31 cellular contexts compared by ENCODE assay signal in genomic region chr7:36668750-36669149, GRCh38. TPM values are rescaled to one million over a fixed set of nuclear protein-coding genes. Genes with fewer than 3 reads are reported as not detected.
DNase-seq lines count a peak whose midpoint lies in the region; ATAC-seq, FAIRE-seq and TF ChIP-seq lines count a peak whose summit lies in the region.
"Had no signal": no experiment of that assay in that cellular context is flagged by ENCODE, and none has a peak within 500 bp of the region (broad histone marks: within the 10 kb centered on the region; RNA-seq: fewer than 3 reads in every experiment).

No MANE protein-coding gene starts in this region.

- H4K20me1 ChIP-seq in astrocyte (ENCODE audit: insufficient read depth, low read length): no peaks in the 10 kb centered on the region

- DNase-seq in activated naive CD8-positive, alpha-beta T cell treated with anti-CD3 and anti-CD28 coated beads, Interleukin-2, amount 50 U/mL, for 24 hours: no peak
- DNase-seq in astrocyte (ENCODE audit: low read depth) (no peak), mucosa of descending colon (no peak), adrenal gland (no peak), Peyer's patch (no peak), H54 (ENCODE audit: insufficient read length, low spot score) (no peak)
- DNase-seq: activated CD4-positive, alpha-beta T cell treated with anti-CD3 and anti-CD28 coated beads, Interleukin-2, amount 50 U/mL, for 1 hour; aorta; CD4-positive, alpha-beta memory T cell; effector memory CD4-positive, alpha-beta T cell; erythroblast; GOT3; Kasumi-1; kidney; midbrain; NCI-H1417 treated with DMSO at 0.1 percent for 48 hours; NCI-H2081; NCI-H524 treated with DMSO at 0.1 percent for 48 hours; ovary; SIG-M5; stimulated activated naive CD4-positive, alpha-beta T cell treated with Interleukin-2 at 50 U/mL for 16 hours; uterus had no signal

- no peak for FAIRE-seq in astrocyte (lab: Jason Lieb, UNC)
- no peak for FAIRE-seq in H54 (lab: Jason Lieb, UNC)
- FAIRE-seq: colon, GM18507, GM19239, kidney had no signal

- H3K9ac ChIP-seq in astrocyte (ENCODE audit: low read length): no peak overlapping the region

- no peaks in the 10 kb centered on the region for H3K27me3 ChIP-seq in astrocyte (ENCODE audit: insufficient read depth, low read length)
- H3K27me3 ChIP-seq in adrenal gland: no peaks in the 10 kb centered on the region
- no peaks in the 10 kb centered on the region for H3K27me3 ChIP-seq in Peyer's patch
- H3K27me3 ChIP-seq: ovary, uterus had no signal

- no peak for ATAC-seq in activated naive CD8-positive, alpha-beta T cell treated with anti-CD3 and anti-CD28 coated beads, Interleukin-2, amount 50 U/mL, for 24 hours
- peak; percentile 84 for ATAC-seq in mucosa of descending colon
- ATAC-seq: WTC11 had no signal

- no peaks in the 10 kb centered on the region for H3K27me3 Mint-ChIP-seq in activated naive CD8-positive, alpha-beta T cell
- no peaks in the 10 kb centered on the region for H3K27me3 Mint-ChIP-seq in activated naive CD8-positive, alpha-beta T cell treated with anti-CD3 and anti-CD28 coated beads, Interleukin-2, amount 50 U/mL, for 24 hours
- H3K27me3 Mint-ChIP-seq in astrocyte (ENCODE audit: low read depth, unreplicated experiment): no peaks in the 10 kb centered on the region
- H3K27me3 Mint-ChIP-seq: activated naive CD4-positive, alpha-beta T cell treated with anti-CD3 and anti-CD28 coated beads, Interleukin-2, amount 50 U/mL, for 24 hours had no signal

- H3K27ac ChIP-seq in astrocyte (ENCODE audit: low read depth, low read length) (peak overlapping the region; percentile 18), adrenal gland (no peak overlapping the region), Peyer's patch (peak overlapping the region in 1 of 4 donors; percentile 3)
- H3K27ac ChIP-seq: ovary, thoracic aorta, uterus had no signal

- H3K4me1 ChIP-seq in astrocyte (ENCODE audit: insufficient read depth, low read length) (peaks cover 8% of the 10 kb centered on the region), mucosa of descending colon (ENCODE audit: low read depth) (peaks cover 8% of the 10 kb centered on the region), adrenal gland (replicated peaks in 1 of 2) (no peaks in the 10 kb centered on the region), Peyer's patch (peaks cover 0 to 2% (median 0%) of the 10 kb centered on the region in 4 donors)
- H3K4me1 ChIP-seq: uterus had no signal

- 44 to 79% (median 60%) methylated on average over 3 of the region's 3 CpGs for WGBS in adrenal gland, 4 donors

- H3K79me2 ChIP-seq in astrocyte (ENCODE audit: insufficient read depth, low read length): no peaks in the 10 kb centered on the region

- H3K4me2 ChIP-seq in astrocyte (ENCODE audit: low read length): no peak overlapping the region

- no peak overlapping the region for H3K4me3 Mint-ChIP-seq in activated naive CD8-positive, alpha-beta T cell
- H3K4me3 Mint-ChIP-seq in activated naive CD8-positive, alpha-beta T cell treated with anti-CD3 and anti-CD28 coated beads, Interleukin-2, amount 50 U/mL, for 24 hours: no peak overlapping the region
- H3K4me3 Mint-ChIP-seq in astrocyte (ENCODE audit: unreplicated experiment): no peak overlapping the region
- H3K4me3 Mint-ChIP-seq: activated naive CD4-positive, alpha-beta T cell treated with anti-CD3 and anti-CD28 coated beads, Interleukin-2, amount 50 U/mL, for 24 hours; B cell; CD4-positive, alpha-beta memory T cell; nephron; WTC11 had no signal

- peaks cover 5% of the 10 kb centered on the region for H3K36me3 Mint-ChIP-seq in activated naive CD8-positive, alpha-beta T cell
- peaks cover 8% of the 10 kb centered on the region for H3K36me3 Mint-ChIP-seq in activated naive CD8-positive, alpha-beta T cell treated with anti-CD3 and anti-CD28 coated beads, Interleukin-2, amount 50 U/mL, for 24 hours (ENCODE audit: low read depth)
- H3K36me3 Mint-ChIP-seq in astrocyte (ENCODE audit: low read depth, unreplicated experiment): no peaks in the 10 kb centered on the region
- H3K36me3 Mint-ChIP-seq: WTC11 had no signal

- H3K9me3 ChIP-seq in astrocyte (ENCODE audit: insufficient read depth, low read depth, low read length) (no peaks in the 10 kb centered on the region), mucosa of descending colon (no peaks in the 10 kb centered on the region), adrenal gland (replicated peaks in 1 of 3) (no peaks in the 10 kb centered on the region), Peyer's patch (no peaks in the 10 kb centered on the region)
- H3K9me3 ChIP-seq: thoracic aorta, uterus had no signal

- H3K36me3 ChIP-seq in astrocyte (ENCODE audit: insufficient read depth, low read length) (no peaks in the 10 kb centered on the region), mucosa of descending colon (ENCODE audit: low read depth) (no peaks in the 10 kb centered on the region), adrenal gland (replicated peaks in 1 of 2) (no peaks in the 10 kb centered on the region), Peyer's patch (no peaks in the 10 kb centered on the region)
- H3K36me3 ChIP-seq: ovary, thoracic aorta, uterus had no signal

- H3K4me3 ChIP-seq in astrocyte (ENCODE audit: insufficient read depth, low read depth, low read length): no peak overlapping the region
- H3K4me3 ChIP-seq in mucosa of descending colon: no peak overlapping the region
- H3K4me3 ChIP-seq in adrenal gland: no peak overlapping the region
- H3K4me3 ChIP-seq in Peyer's patch: no peak overlapping the region
- H3K4me3 ChIP-seq: ovary, thoracic aorta, uterus had no signal

- TF ChIP-seq POLR2A in adrenal gland (IDR thresholded peaks at IDR 0.05) (no peak), Peyer's patch (IDR thresholded peaks at IDR 0.05) (no peak), H54 (IDR thresholded peaks at IDR 0.05; ENCODE audit: low read depth, low read length) (no peak)

- H3K9me3 Mint-ChIP-seq in activated naive CD8-positive, alpha-beta T cell (ENCODE audit: low read depth): no peaks in the 10 kb centered on the region
- H3K9me3 Mint-ChIP-seq in activated naive CD8-positive, alpha-beta T cell treated with anti-CD3 and anti-CD28 coated beads, Interleukin-2, amount 50 U/mL, for 24 hours: peaks cover 11% of the 10 kb centered on the region
- no peaks in the 10 kb centered on the region for H3K9me3 Mint-ChIP-seq in astrocyte (ENCODE audit: unreplicated experiment)
- H3K9me3 Mint-ChIP-seq: activated naive CD4-positive, alpha-beta T cell treated with anti-CD3 and anti-CD28 coated beads, Interleukin-2, amount 50 U/mL, for 24 hours; CD4-positive, alpha-beta memory T cell; WTC11 had no signal

- intact Hi-C loops in mucosa of descending colon (cut with DNase I, micrococcal nuclease): loop anchor here in 1 of 2 donors (10.0 kb wide), 1 partner anchor 184 kb away; no protein-coding TSS in a partner anchor
- intact Hi-C loops in adrenal gland (cut with DNase I): no loop called here

- peak overlapping the region; percentile 62 for H3K27ac Mint-ChIP-seq in activated naive CD8-positive, alpha-beta T cell
- H3K27ac Mint-ChIP-seq in activated naive CD8-positive, alpha-beta T cell treated with anti-CD3 and anti-CD28 coated beads, Interleukin-2, amount 50 U/mL, for 24 hours: no peak overlapping the region
- H3K27ac Mint-ChIP-seq in astrocyte (ENCODE audit: unreplicated experiment): peak overlapping the region; percentile 5
- H3K27ac Mint-ChIP-seq: activated naive CD4-positive, alpha-beta T cell treated with anti-CD3 and anti-CD28 coated beads, Interleukin-2, amount 50 U/mL, for 24 hours; B cell; WTC11 had no signal

- no peak overlapping the region for H2AFZ ChIP-seq in astrocyte (ENCODE audit: low read depth, low read length)

- TF ChIP-seq CTCF in astrocyte (IDR thresholded peaks at IDR 0.05; ENCODE audit: insufficient read depth, low read depth, low read length) (no peak), mucosa of descending colon (IDR thresholded peaks at IDR 0.05) (no peak), adrenal gland (IDR thresholded peaks at IDR 0.05) (no peak), Peyer's patch (IDR thresholded peaks at IDR 0.05) (no peak)

- H3K4me1 Mint-ChIP-seq in activated naive CD8-positive, alpha-beta T cell (ENCODE audit: low read depth): peaks cover 53% of the 10 kb centered on the region
- peaks cover 49% of the 10 kb centered on the region for H3K4me1 Mint-ChIP-seq in activated naive CD8-positive, alpha-beta T cell treated with anti-CD3 and anti-CD28 coated beads, Interleukin-2, amount 50 U/mL, for 24 hours
- H3K4me1 Mint-ChIP-seq in astrocyte (ENCODE audit: low read depth, unreplicated experiment): peaks cover 17% of the 10 kb centered on the region
- H3K4me1 Mint-ChIP-seq: nephron had no signal

RNA-seq across cellular contexts. Expression of gene AOAH, which starts 55.5 kb away (rescaled TPM):
- not detected in 2 replicates for total RNA-seq in astrocyte
- total RNA-seq in mucosa of descending colon: 10 to 100 TPM; 15.7 to 36.1 (median 28.8) TPM
- 10 to 100 TPM in 7 of 8 donors, 1 to 10 TPM in 1; 7.8 to 52.0 (median 15.4) TPM for total RNA-seq in adrenal gland
- 1 to 10 TPM; 3.4 to 7.0 (median 5.1) TPM for polyA plus RNA-seq in adrenal gland
- total RNA-seq in Peyer's patch: 10 to 100 TPM; 33.3 to 60.2 (median 43.6) TPM
